23 cellular contexts compared by ENCODE assay signal in the genomic region with DNA sequence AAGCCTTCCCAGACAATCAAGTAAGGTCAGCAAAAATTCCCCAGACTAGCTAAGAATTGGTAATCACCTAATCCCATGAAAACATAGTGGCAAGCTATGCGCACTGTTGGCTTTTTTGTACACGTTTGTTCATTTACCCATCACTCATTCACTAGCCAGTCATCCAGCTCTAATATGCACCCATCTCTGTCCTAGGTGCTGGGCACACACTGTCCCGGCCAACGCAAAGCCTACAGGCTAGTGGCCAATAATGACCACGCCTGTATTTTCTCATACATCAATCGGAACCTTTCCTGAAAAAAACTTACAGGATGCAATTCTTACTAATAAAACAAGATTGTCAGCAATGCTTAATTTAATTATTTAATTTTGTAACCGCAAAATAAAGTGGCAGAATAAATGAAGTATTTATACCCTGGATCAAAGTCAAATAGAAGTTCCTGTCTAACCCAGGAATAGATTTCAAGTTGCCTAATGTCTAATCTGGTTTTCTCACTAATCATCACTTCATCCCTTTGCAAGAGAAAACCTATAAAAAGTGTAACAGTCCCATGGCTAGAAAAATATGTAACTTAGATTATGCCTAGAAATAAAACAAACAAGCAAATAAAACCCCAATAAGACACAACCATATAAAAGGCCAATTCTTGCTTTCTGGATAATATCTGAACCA.
"Had no signal": no experiment of that assay in that cellular context is flagged by ENCODE, and none has a peak within 500 bp of the region (broad histone marks: within the 10 kb centered on the region; RNA-seq: fewer than 3 reads in every experiment).

No MANE protein-coding gene starts in this region.

- DNase-seq: dorsolateral prefrontal cortex; effector CD4-positive, alpha-beta T cell; heart left ventricle; kidney; left lung; lower lobe of right lung; natural killer cell; pancreas; sigmoid colon; spleen; stimulated activated CD4-positive, alpha-beta T cell treated with anti-CD3 and anti-CD28 coated beads, Interleukin-4, amount 100 ng/mL, for 4 hours; stimulated activated naive B cell treated with anti-CD40 and anti-IgM and Interleukin-4, amounts not matched to agents 10 μg/mL and 1 μg/mL and 100 μg/mL, for 72 hours; upper lobe of left lung had no signal

- H3K36me3 Mint-ChIP-seq: memory B cell; natural killer cell; stimulated activated naive B cell treated with anti-CD40 and anti-IgM and Interleukin-4, amounts not matched to agents 10 μg/mL and 1 μg/mL and 100 μg/mL, for 72 hours had no signal

- H3K4me3 Mint-ChIP-seq: memory B cell; natural killer cell; stimulated activated naive B cell treated with anti-CD40 and anti-IgM and Interleukin-4, amounts not matched to agents 10 μg/mL and 1 μg/mL and 100 μg/mL, for 72 hours; stimulated activated naive CD8-positive, alpha-beta T cell treated with anti-CD3 and anti-CD28 coated beads, Interleukin-15, Interleukin-2, amounts not matched to agents 100 ng/mL and 50 ng/mL, for 24 hours had no signal

- H3K4me1 ChIP-seq: lower lobe of right lung, sigmoid colon, tibial nerve, upper lobe of left lung had no signal

- H3K4me1 Mint-ChIP-seq: memory B cell; natural killer cell; stimulated activated naive B cell treated with anti-CD40 and anti-IgM and Interleukin-4, amounts not matched to agents 10 μg/mL and 1 μg/mL and 100 μg/mL, for 72 hours had no signal

- H3K4me3 ChIP-seq: dorsolateral prefrontal cortex, gastroesophageal sphincter, heart left ventricle, hepatocyte, left lung, lower lobe of right lung, pancreas, sigmoid colon, skin epidermis, spleen, thoracic aorta, tibial nerve, upper lobe of left lung had no signal

- H3K27me3 ChIP-seq: dorsolateral prefrontal cortex, gastroesophageal sphincter, heart left ventricle, hepatocyte, left lung, pancreas, sigmoid colon, tibial nerve, upper lobe of left lung had no signal

- FAIRE-seq: colon, kidney, pancreas, urothelium cell line had no signal

- H3K36me3 ChIP-seq: gastroesophageal sphincter, heart left ventricle, left lung, lower lobe of right lung, pancreas, sigmoid colon, spleen, thoracic aorta, tibial nerve, upper lobe of left lung had no signal

- H3K9me3 Mint-ChIP-seq: stimulated activated naive B cell treated with anti-CD40 and anti-IgM and Interleukin-4, amounts not matched to agents 10 μg/mL and 1 μg/mL and 100 μg/mL, for 72 hours had no signal

- H3K27ac ChIP-seq: dorsolateral prefrontal cortex, gastroesophageal sphincter, heart left ventricle, hepatocyte, left lung, lower lobe of right lung, pancreas, sigmoid colon, skin epidermis, spleen, thoracic aorta, tibial nerve, upper lobe of left lung had no signal

- H3K27ac Mint-ChIP-seq: memory B cell; natural killer cell; stimulated activated naive B cell treated with anti-CD40 and anti-IgM and Interleukin-4, amounts not matched to agents 10 μg/mL and 1 μg/mL and 100 μg/mL, for 72 hours; stimulated activated naive CD8-positive, alpha-beta T cell treated with anti-CD3 and anti-CD28 coated beads, Interleukin-15, Interleukin-2, amounts not matched to agents 100 ng/mL and 50 ng/mL, for 24 hours had no signal

- H3K9me3 ChIP-seq: gastroesophageal sphincter, left lung, lower lobe of right lung, pancreas, sigmoid colon, spleen, thoracic aorta, tibial nerve, upper lobe of left lung had no signal

- ATAC-seq: esophagus mucosa; gastroesophageal sphincter; pancreas; stimulated activated naive B cell treated with anti-CD40 and anti-IgM and Interleukin-4, amounts not matched to agents 10 μg/mL and 1 μg/mL and 100 μg/mL, for 72 hours had no signal
